21 cellular contexts compared by ENCODE assay signal in genomic region chr4:10203851-10204250, GRCh38.
DNase-seq lines count a peak whose midpoint lies in the region.
"Had no signal": no experiment of that assay in that cellular context is flagged by ENCODE, and none has a peak within 500 bp of the region (broad histone marks: within the 10 kb centered on the region; RNA-seq: fewer than 3 reads in every experiment).

No MANE protein-coding gene starts in this region.

- H3K4me1 Mint-ChIP-seq in activated CD4-positive, alpha-beta T cell treated with anti-CD3 and anti-CD28 coated beads, Interleukin-2, amount 10 ng/mL, durations not matched to agents 24 days and 14 days = no peaks in the 10 kb centered on the region
- H3K4me1 Mint-ChIP-seq: B cell, CD14-positive monocyte had no signal

- H3K4me3 Mint-ChIP-seq in activated CD4-positive, alpha-beta T cell treated with anti-CD3 and anti-CD28 coated beads, Interleukin-2, amount 10 ng/mL, durations not matched to agents 24 days and 14 days = no peak overlapping the region
- H3K4me3 Mint-ChIP-seq: B cell, CD14-positive monocyte had no signal

- H3K36me3 Mint-ChIP-seq in activated CD4-positive, alpha-beta T cell treated with anti-CD3 and anti-CD28 coated beads, Interleukin-2, amount 10 ng/mL, durations not matched to agents 24 days and 14 days (ENCODE audit: low read depth) = no peaks in the 10 kb centered on the region
- H3K36me3 Mint-ChIP-seq: CD14-positive monocyte had no signal

- H3K9me3 Mint-ChIP-seq in activated CD4-positive, alpha-beta T cell treated with anti-CD3 and anti-CD28 coated beads, Interleukin-2, amount 10 ng/mL, durations not matched to agents 24 days and 14 days = peaks cover 5% of the 10 kb centered on the region

- peak; percentile 12 for DNase-seq in activated CD4-positive, alpha-beta T cell treated with anti-CD3 and anti-CD28 coated beads, Interleukin-2, amount 10 ng/mL, durations not matched to agents 24 days and 14 days
- no peak for DNase-seq in activated CD4-positive, alpha-beta T cell treated with anti-CD3 and anti-CD28 coated beads for 4 hours
- peak; percentile 50 for DNase-seq in OCI-M1 (lab: John Stamatoyannopoulos, UW)
- peak; percentile 4 for DNase-seq in iPS-NIHi7 (ENCODE audit: extremely low spot score)
- peak; percentile 27 for DNase-seq in ureter (ENCODE audit: low spot score)
- DNase-seq in ecto neural progenitor cell (ENCODE audit: low spot score) = no peak
- DNase-seq in SHP77 (lab: John Stamatoyannopoulos, UW) = no peak
- no peak for DNase-seq in NCI-H774 (lab: John Stamatoyannopoulos, UW)
- DNase-seq: DMS79, GOT3, Kasumi-1, MM.1S, NCI-H1092 treated with DMSO at 0.1 percent for 48 hours, NCI-H1436 treated with DMSO at 0.1 percent for 48 hours, NCI-H2029, NCI-H226, NCI-H510A treated with DMSO at 0.1 percent for 48 hours, NCI-H82, SW 1271 had no signal

- H3K27ac Mint-ChIP-seq in activated CD4-positive, alpha-beta T cell treated with anti-CD3 and anti-CD28 coated beads, Interleukin-2, amount 10 ng/mL, durations not matched to agents 24 days and 14 days = no peak overlapping the region
- H3K27ac Mint-ChIP-seq: B cell, CD14-positive monocyte had no signal

- intact Hi-C loops in activated CD4-positive, alpha-beta T cell treated with anti-CD3 and anti-CD28 coated beads, Interleukin-2, amount 10 ng/mL, durations not matched to agents 24 days and 14 days (cut with micrococcal nuclease) = no loop called here

- peaks cover 4% of the 10 kb centered on the region for H3K27me3 Mint-ChIP-seq in activated CD4-positive, alpha-beta T cell treated with anti-CD3 and anti-CD28 coated beads, Interleukin-2, amount 10 ng/mL, durations not matched to agents 24 days and 14 days

Comparison
In these comparisons a context has a peak if more than half of its experiments do, and no peak if none do; other contexts are left out.
1. DNase-seq: peak in activated CD4-positive, alpha-beta T cell treated with anti-CD3 and anti-CD28 coated beads, Interleukin-2, amount 10 ng/mL, durations not matched to agents 24 days and 14 days (single experiment), OCI-M1 (single experiment), iPS-NIHi7 (single experiment) and ureter (single experiment); none in activated CD4-positive, alpha-beta T cell treated with anti-CD3 and anti-CD28 coated beads for 4 hours (0 of 2), ecto neural progenitor cell (single experiment), SHP77 (0 of 2) and NCI-H774 (single experiment).